ENCODE assay signal across 8 cellular contexts in genomic region chrX:73562458-73562857, GRCh38. TPM values are rescaled to one million over a fixed set of nuclear protein-coding genes. Genes with fewer than 3 reads are reported as not detected.
DNase-seq lines count a peak whose midpoint lies in the region; TF ChIP-seq lines count a peak whose summit lies in the region.

No MANE protein-coding gene starts in this region.

- intact Hi-C loops in activated naive CD4-positive, alpha-beta T cell treated with anti-CD3 and anti-CD28 coated beads for 36 hours (cut with micrococcal nuclease) = loop anchor here (2.0 to 10.0 kb wide), 5 partner anchors 348 to 1052 kb away; partner anchors contain the start of genes NAP1L2 and RLIM
- intact Hi-C loops in PC-9 (cut with micrococcal nuclease; ENCODE audit: unreplicated experiment) (loop anchor here (2.0 kb wide), 1 partner anchor 14 kb away; no protein-coding TSS in a partner anchor), esophagus squamous epithelium (cut with DNase I) (no loop called here), prostate gland (cut with DNase I) (no loop called here)

- peak overlapping the region; percentile 90 for H2AFZ ChIP-seq in PC-9

- H3K79me2 ChIP-seq in PC-9 (ENCODE audit: low read depth) = no peaks in the 10 kb centered on the region

- peak overlapping the region; percentile 100 for H3K4me3 Mint-ChIP-seq in activated naive CD4-positive, alpha-beta T cell treated with anti-CD3 and anti-CD28 coated beads for 36 hours

- H3F3A ChIP-seq in PC-9 (ENCODE audit: insufficient read depth, low read depth) = no peaks in the 10 kb centered on the region

- no peaks in the 10 kb centered on the region for H3K36me3 Mint-ChIP-seq in activated naive CD4-positive, alpha-beta T cell treated with anti-CD3 and anti-CD28 coated beads for 36 hours (ENCODE audit: low read depth)

- TF ChIP-seq CTCF in PC-9 (conservative IDR thresholded peaks at IDR 0.05) (no peak), esophagus squamous epithelium (IDR thresholded peaks at IDR 0.05) (no peak), prostate gland (IDR thresholded peaks at IDR 0.05) (no peak)

- H3K4me3 ChIP-seq in PC-9 (peak overlapping the region; percentile 71), esophagus squamous epithelium (peak overlapping the region; percentile 42 to 73 (median 58)), prostate gland (peak overlapping the region; percentile 48 to 50)

- H3K27me3 ChIP-seq in PC-9 (ENCODE audit: insufficient read depth, low read depth) (no peaks in the 10 kb centered on the region), esophagus squamous epithelium (no peaks in the 10 kb centered on the region), prostate gland (replicated peaks; ENCODE audit: insufficient read depth) (no peaks in the 10 kb centered on the region)

- no peaks in the 10 kb centered on the region for H3K9me2 ChIP-seq in PC-9 (ENCODE audit: insufficient read depth)

- no peak for DNase-seq in activated naive CD4-positive, alpha-beta T cell treated with anti-CD3 and anti-CD28 coated beads for 36 hours
- DNase-seq in activated naive CD4-positive, alpha-beta T cell treated with anti-CD3 and anti-CD28 coated beads, Interleukin-2, amount 50 U/mL, for 16 hours = no peak
- DNase-seq in PC-9 = peak in 1 of 2 experiments; percentile 35
- DNase-seq in esophagus squamous epithelium (lab: John Stamatoyannopoulos, UW) = no peak
- DNase-seq in prostate gland (ENCODE audit: low spot score) = no peak
- DNase-seq in stimulated activated CD4-positive, alpha-beta T cell treated with anti-CD3 and anti-CD28 coated beads, Interleukin-1b, Interleukin-23, amount 100 ng/mL, for 48 hours = no peak
- no peak for DNase-seq in HPDE6-E6E7 (ENCODE audit: extremely low spot score)
- DNase-seq in DMS79 treated with DMSO at 0.1 percent for 48 hours (lab: John Stamatoyannopoulos, UW) = no peak

- no peaks in the 10 kb centered on the region for H3K9me3 Mint-ChIP-seq in activated naive CD4-positive, alpha-beta T cell treated with anti-CD3 and anti-CD28 coated beads for 36 hours

- WGBS in esophagus squamous epithelium, 2 donors = 4 to 17% methylated on average over 3 of the region's 3 CpGs
- WGBS in prostate gland = 0% methylated on average over 3 of the region's 3 CpGs

- H3K36me3 ChIP-seq in PC-9 (ENCODE audit: low read depth) (no peaks in the 10 kb centered on the region), esophagus squamous epithelium (no peaks in the 10 kb centered on the region), prostate gland (no peaks in the 10 kb centered on the region)

- H3K4me1 ChIP-seq in PC-9 (replicated peaks; ENCODE audit: insufficient read depth) (0 out of 2 replicates have a peak, but pooled peaks cover 4% of the 10 kb centered on the region), esophagus squamous epithelium (peaks cover 0 to 20% (median 0%) of the 10 kb centered on the region in 3 donors), prostate gland (replicated peaks) (no peaks in the 10 kb centered on the region)

- POLR2A ChIA-PET in PC-9 (lab: Charles Lee; ENCODE audit: unreplicated experiment) = interaction anchor here (0.6 to 0.7 kb wide), 2 partner anchors 11 to 457 kb away, joined by 3 read pairs; no protein-coding TSS in a partner anchor

- TSS peak; percentile 72 for BruUV-seq in PC-9 (replicated peaks; lab: Mats Ljungman, UMichigan)

- H3K9me3 ChIP-seq in PC-9 (ENCODE audit: insufficient read depth, low read depth) (no peaks in the 10 kb centered on the region), esophagus squamous epithelium (no peaks in the 10 kb centered on the region), prostate gland (no peaks in the 10 kb centered on the region)

- H3K27me3 Mint-ChIP-seq in activated naive CD4-positive, alpha-beta T cell treated with anti-CD3 and anti-CD28 coated beads for 36 hours (ENCODE audit: low read depth) = no peaks in the 10 kb centered on the region

- H3K4me1 Mint-ChIP-seq in activated naive CD4-positive, alpha-beta T cell treated with anti-CD3 and anti-CD28 coated beads for 36 hours (ENCODE audit: low read depth) = peaks cover 13% of the 10 kb centered on the region

- TF ChIP-seq POLR2A in esophagus squamous epithelium (IDR thresholded peaks at IDR 0.05) (no peak), prostate gland (IDR thresholded peaks at IDR 0.05) (no peak)

- no peak overlapping the region for H3K27ac ChIP-seq in PC-9
- peak overlapping the region; percentile 70 to 89 (median 82) for H3K27ac ChIP-seq in esophagus squamous epithelium
- peak overlapping the region; percentile 79 to 85 for H3K27ac ChIP-seq in prostate gland

- peak overlapping the region; percentile 88 for H3K4me2 ChIP-seq in PC-9

- H4K20me1 ChIP-seq in PC-9 (ENCODE audit: insufficient read depth) = no peaks in the 10 kb centered on the region

- CTCF ChIA-PET in activated naive CD4-positive, alpha-beta T cell treated with anti-CD3 and anti-CD28 coated beads for 36 hours (lab: Charles Lee) = interaction anchor here (0.6 kb wide), 1 partner anchor 1230 kb away, joined by 3 read pairs; no protein-coding TSS in a partner anchor
- CTCF ChIA-PET in PC-9 (lab: Charles Lee) = no interaction called here

- peak overlapping the region; percentile 93 for H3K27ac Mint-ChIP-seq in activated naive CD4-positive, alpha-beta T cell treated with anti-CD3 and anti-CD28 coated beads for 36 hours

RNA-seq across cellular contexts. Expression of gene CHIC1, which starts 0.5 kb away (rescaled TPM):
- total RNA-seq in activated naive CD4-positive, alpha-beta T cell treated with anti-CD3 and anti-CD28 coated beads for 36 hours = 1 to 10 TPM; 3.5 to 4.5 TPM
- total RNA-seq in PC-9 (2021) = 7.8 and 8.6 TPM in 2 replicates
- total RNA-seq in esophagus squamous epithelium = 1 to 10 TPM; 1.0 to 5.7 (median 2.4) TPM
- 10 to 100 TPM in 1 of 2 donors, 1 to 10 TPM in 1; 8.7 to 12.2 TPM for total RNA-seq in prostate gland

Comparison
In these comparisons a context has a peak if more than half of its experiments do, and no peak if none do; other contexts are left out.
1. intact Hi-C loops: an anchor here in activated naive CD4-positive, alpha-beta T cell treated with anti-CD3 and anti-CD28 coated beads for 36 hours (2.0 to 10.0 kb wide) and PC-9 (2.0 kb wide); none called in esophagus squamous epithelium and prostate gland.